Comparison of ENCODE assay signal across 25 cellular contexts in the genomic region with DNA sequence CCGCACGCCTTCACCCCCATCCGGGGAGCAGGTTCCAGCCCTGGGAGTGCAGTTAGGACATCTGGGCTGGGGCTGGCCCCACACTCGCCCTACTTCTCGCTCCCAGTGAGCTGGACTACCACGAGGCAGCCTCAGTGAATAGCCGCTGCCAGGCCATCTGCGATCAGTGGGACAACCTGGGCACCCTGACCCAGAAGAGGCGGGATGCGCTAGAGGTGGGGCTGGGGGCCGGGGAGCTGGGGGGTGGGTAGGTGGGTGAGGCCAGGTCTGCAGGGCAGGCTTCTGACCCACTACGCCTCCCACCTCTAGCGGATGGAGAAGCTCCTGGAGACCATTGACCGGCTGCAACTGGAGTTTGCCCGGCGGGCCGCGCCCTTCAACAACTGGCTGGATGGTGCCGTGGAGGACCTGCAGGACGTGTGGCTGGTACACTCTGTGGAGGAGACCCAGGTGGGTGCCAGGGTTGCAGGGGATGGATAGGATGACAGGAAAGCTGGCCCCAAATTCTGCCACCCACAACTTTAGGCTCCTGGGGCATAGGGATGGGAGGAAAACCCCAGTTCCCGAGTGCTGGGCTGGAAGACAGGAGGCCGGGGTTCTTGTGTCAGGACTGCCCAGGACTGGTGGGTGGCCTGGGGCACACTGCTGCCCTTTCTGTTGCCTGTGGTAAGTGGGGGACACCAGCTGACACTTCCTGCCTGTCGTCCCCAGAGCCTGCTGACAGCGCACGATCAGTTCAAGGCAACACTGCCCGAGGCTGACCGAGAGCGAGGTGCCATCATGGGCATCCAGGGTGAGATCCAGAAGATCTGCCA. TPM values are rescaled to one million over a fixed set of nuclear protein-coding genes. Genes with fewer than 3 reads are reported as not detected.
"Had no signal": no experiment of that assay in that cellular context is flagged by ENCODE, and none has a peak within 500 bp of the region (broad histone marks: within the 10 kb centered on the region; RNA-seq: fewer than 3 reads in every experiment).

No MANE protein-coding gene starts in this region.

- H3K4me3 ChIP-seq: body of pancreas, SJCRH30 had no signal

- H3K27ac ChIP-seq: ascending aorta, body of pancreas, SJCRH30, VCaP had no signal

- H3K9me3 Mint-ChIP-seq: activated CD4-positive, alpha-beta memory T cell treated with anti-CD3 and anti-CD28 coated beads for 36 hours; activated CD4-positive, alpha-beta T cell treated with anti-CD3 and anti-CD28 coated beads, Interleukin-2, amount 10 ng/mL, durations not matched to agents 7 days and 5 days; activated naive CD4-positive, alpha-beta T cell treated with anti-CD3 and anti-CD28 coated beads, Interleukin-2, amount 50 U/mL, for 72 hours; activated naive CD8-positive, alpha-beta T cell treated with anti-CD3 and anti-CD28 coated beads, Interleukin-2, amount 50 U/mL, for 24 hours; activated T-cell treated with anti-CD3 and anti-CD28 coated beads, Interleukin-2, amount 50 U/mL, for 4 hours had no signal

- H3K36me3 Mint-ChIP-seq: activated CD4-positive, alpha-beta memory T cell treated with anti-CD3 and anti-CD28 coated beads for 36 hours; activated naive CD4-positive, alpha-beta T cell treated with anti-CD3 and anti-CD28 coated beads, Interleukin-2, amount 50 U/mL, for 72 hours had no signal

- DNase-seq: activated CD4-positive, alpha-beta T cell treated with anti-CD3 and anti-CD28 coated beads, Interleukin-2, amount 10 ng/mL, durations not matched to agents 7 days and 5 days; activated CD4-positive, CD25-positive, alpha-beta regulatory T cell; activated naive CD8-positive, alpha-beta T cell treated with anti-CD3 and anti-CD28 coated beads, Interleukin-2, amount 50 U/mL, for 24 hours; amniotic stem cell; NCI-H1048; NCI-H1930; NCI-H2171; NCI-H2227 treated with DMSO at 0.1 percent for 48 hours; NCI-H446 treated with DMSO at 0.1 percent for 48 hours; NCI-H524 treated with DMSO at 0.1 percent for 48 hours; NCI-H748 treated with DMSO at 0.1 percent for 48 hours; NK-92 treated with Interleukin-12 subunit alpha and Interleukin-12 subunit beta, amount 100 ng/mL, for 24 hours; OCI-M1; SJCRH30 had no signal

- H3K36me3 ChIP-seq: ascending aorta, SJCRH30 had no signal

- FAIRE-seq: bronchial epithelial cell had no signal

- H3K9me3 ChIP-seq: ascending aorta, body of pancreas, SJCRH30, SK-N-SH had no signal

- H3K4me1 ChIP-seq: SJCRH30 had no signal

- H3K27me3 ChIP-seq: ascending aorta, body of pancreas, SJCRH30 had no signal

- H3K4me3 Mint-ChIP-seq: activated CD4-positive, alpha-beta memory T cell treated with anti-CD3 and anti-CD28 coated beads for 36 hours; activated CD4-positive, alpha-beta T cell treated with anti-CD3 and anti-CD28 coated beads, Interleukin-2, amount 10 ng/mL, durations not matched to agents 7 days and 5 days; activated naive CD8-positive, alpha-beta T cell treated with anti-CD3 and anti-CD28 coated beads, Interleukin-2, amount 50 U/mL, for 24 hours; activated T-cell treated with anti-CD3 and anti-CD28 coated beads, Interleukin-2, amount 50 U/mL, for 4 hours had no signal

- ATAC-seq: activated naive CD8-positive, alpha-beta T cell treated with anti-CD3 and anti-CD28 coated beads, Interleukin-2, amount 50 U/mL, for 24 hours had no signal

- H3K27ac Mint-ChIP-seq: activated CD4-positive, alpha-beta memory T cell treated with anti-CD3 and anti-CD28 coated beads for 36 hours; activated CD4-positive, alpha-beta T cell treated with anti-CD3 and anti-CD28 coated beads, Interleukin-2, amount 10 ng/mL, durations not matched to agents 7 days and 5 days; activated naive CD4-positive, alpha-beta T cell treated with anti-CD3 and anti-CD28 coated beads, Interleukin-2, amount 50 U/mL, for 72 hours; activated naive CD8-positive, alpha-beta T cell treated with anti-CD3 and anti-CD28 coated beads, Interleukin-2, amount 50 U/mL, for 24 hours had no signal

RNA-seq across cellular contexts. Expression of gene ACTN3, which starts 13.4 kb away (rescaled TPM):
- total RNA-seq: ascending aorta, body of pancreas, bronchial epithelial cell, LHCN-M2, M059J, Right ventricle myocardium superior, SJCRH30 had no signal
